Comparison of ENCODE assay signal across 1 cellular context in genomic region chr15:60374628-60375081, GRCh38.
TF ChIP-seq lines count a peak whose summit lies in the region.

No MANE protein-coding gene starts in this region.

TF ChIP-seq in HepG2, 621 proteins besides CTCF, POLR2A, EP300 and RAD21 (continued from another document and continues in another):
- TF ChIP-seq, protein P1, sequence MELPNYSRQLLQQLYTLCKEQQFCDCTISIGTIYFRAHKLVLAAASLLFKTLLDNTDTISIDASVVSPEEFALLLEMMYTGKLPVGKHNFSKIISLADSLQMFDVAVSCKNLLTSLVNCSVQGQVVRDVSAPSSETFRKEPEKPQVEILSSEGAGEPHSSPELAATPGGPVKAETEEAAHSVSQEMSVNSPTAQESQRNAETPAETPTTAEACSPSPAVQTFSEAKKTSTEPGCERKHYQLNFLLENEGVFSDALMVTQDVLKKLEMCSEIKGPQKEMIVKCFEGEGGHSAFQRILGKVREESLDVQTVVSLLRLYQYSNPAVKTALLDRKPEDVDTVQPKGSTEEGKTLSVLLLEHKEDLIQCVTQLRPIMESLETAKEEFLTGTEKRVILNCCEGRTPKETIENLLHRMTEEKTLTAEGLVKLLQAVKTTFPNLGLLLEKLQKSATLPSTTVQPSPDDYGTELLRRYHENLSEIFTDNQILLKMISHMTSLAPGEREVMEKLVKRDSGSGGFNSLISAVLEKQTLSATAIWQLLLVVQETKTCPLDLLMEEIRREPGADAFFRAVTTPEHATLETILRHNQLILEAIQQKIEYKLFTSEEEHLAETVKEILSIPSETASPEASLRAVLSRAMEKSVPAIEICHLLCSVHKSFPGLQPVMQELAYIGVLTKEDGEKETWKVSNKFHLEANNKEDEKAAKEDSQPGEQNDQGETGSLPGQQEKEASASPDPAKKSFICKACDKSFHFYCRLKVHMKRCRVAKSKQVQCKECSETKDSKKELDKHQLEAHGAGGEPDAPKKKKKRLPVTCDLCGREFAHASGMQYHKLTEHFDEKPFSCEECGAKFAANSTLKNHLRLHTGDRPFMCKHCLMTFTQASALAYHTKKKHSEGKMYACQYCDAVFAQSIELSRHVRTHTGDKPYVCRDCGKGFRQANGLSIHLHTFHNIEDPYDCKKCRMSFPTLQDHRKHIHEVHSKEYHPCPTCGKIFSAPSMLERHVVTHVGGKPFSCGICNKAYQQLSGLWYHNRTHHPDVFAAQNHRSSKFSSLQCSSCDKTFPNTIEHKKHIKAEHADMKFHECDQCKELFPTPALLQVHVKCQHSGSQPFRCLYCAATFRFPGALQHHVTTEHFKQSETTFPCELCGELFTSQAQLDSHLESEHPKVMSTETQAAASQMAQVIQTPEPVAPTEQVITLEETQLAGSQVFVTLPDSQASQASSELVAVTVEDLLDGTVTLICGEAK (IDR thresholded peaks at IDR 0.05): no peak
- TF ChIP-seq, protein P1 (CRISPR knock-in tag; IDR thresholded peaks at IDR 0.05): peak; percentile 47; the same call in 1 of the 2 replicates
- TF ChIP-seq GFI1 (CRISPR knock-in tag; IDR thresholded peaks at IDR 0.05; ENCODE audit: borderline replicate concordance) (peak; percentile 100), TBP (CRISPR knock-in tag; IDR thresholded peaks at IDR 0.05) (no peak), CREB1 (IDR thresholded peaks at IDR 0.05) (peak; percentile 47), CREB1 (CRISPR knock-in tag; IDR thresholded peaks at IDR 0.05) (peak; percentile 78), ZEB1 (IDR thresholded peaks at IDR 0.05; ENCODE audit: insufficient replicate concordance, low read depth) (peak; percentile 72), ZNF816 (CRISPR knock-in tag; IDR thresholded peaks at IDR 0.05; ENCODE audit: borderline replicate concordance) (peak; percentile 57; the same call in 1 of the 2 replicates), ZNF292 (CRISPR knock-in tag; IDR thresholded peaks at IDR 0.05; ENCODE audit: borderline replicate concordance, low read depth) (peak; percentile 96; the same call in 1 of the 2 replicates), ARID3A (IDR thresholded peaks at IDR 0.05; ENCODE audit: low read depth, low read length) (peak; percentile 82), MEIS1 (CRISPR knock-in tag; IDR thresholded peaks at IDR 0.05; ENCODE audit: borderline replicate concordance) (peak; percentile 70; the same call in 1 of the 2 replicates), ISL2 (CRISPR knock-in tag; IDR thresholded peaks at IDR 0.05) (peak; percentile 66), TARDBP (CRISPR knock-in tag; IDR thresholded peaks at IDR 0.05) (peak; percentile 55; the same call in 1 of the 2 replicates), ARNTL (CRISPR knock-in tag; IDR thresholded peaks at IDR 0.05) (no peak), ZNF12 (CRISPR knock-in tag; IDR thresholded peaks at IDR 0.05) (peak; percentile 88), MAFK (conservative IDR thresholded peaks at IDR 0.05 in 1 of 2, IDR thresholded peaks at IDR 0.05 in 1 of 2; ENCODE audit: low read length in 2 of 2) (peak; percentile 59 to 85), PPARG (CRISPR knock-in tag; conservative IDR thresholded peaks at IDR 0.05) (peak; percentile 67), RERE (CRISPR knock-in tag; IDR thresholded peaks at IDR 0.05; ENCODE audit: low read depth) (peak; percentile 83; the same call in 1 of the 2 replicates), NCOA2 (CRISPR knock-in tag; IDR thresholded peaks at IDR 0.05) (peak; percentile 85), HMG20A (CRISPR knock-in tag; IDR thresholded peaks at IDR 0.05; ENCODE audit: borderline replicate concordance) (peak; percentile 96; the same call in 1 of the 2 replicates), MNT (IDR thresholded peaks at IDR 0.05) (no peak), FOXK1 (CRISPR knock-in tag; IDR thresholded peaks at IDR 0.05; ENCODE audit: borderline replicate concordance, low read depth) (peak; percentile 69; the same call in 1 of the 2 replicates), NBN (conservative IDR thresholded peaks at IDR 0.05) (no peak)
- TF ChIP-seq, protein P2, sequence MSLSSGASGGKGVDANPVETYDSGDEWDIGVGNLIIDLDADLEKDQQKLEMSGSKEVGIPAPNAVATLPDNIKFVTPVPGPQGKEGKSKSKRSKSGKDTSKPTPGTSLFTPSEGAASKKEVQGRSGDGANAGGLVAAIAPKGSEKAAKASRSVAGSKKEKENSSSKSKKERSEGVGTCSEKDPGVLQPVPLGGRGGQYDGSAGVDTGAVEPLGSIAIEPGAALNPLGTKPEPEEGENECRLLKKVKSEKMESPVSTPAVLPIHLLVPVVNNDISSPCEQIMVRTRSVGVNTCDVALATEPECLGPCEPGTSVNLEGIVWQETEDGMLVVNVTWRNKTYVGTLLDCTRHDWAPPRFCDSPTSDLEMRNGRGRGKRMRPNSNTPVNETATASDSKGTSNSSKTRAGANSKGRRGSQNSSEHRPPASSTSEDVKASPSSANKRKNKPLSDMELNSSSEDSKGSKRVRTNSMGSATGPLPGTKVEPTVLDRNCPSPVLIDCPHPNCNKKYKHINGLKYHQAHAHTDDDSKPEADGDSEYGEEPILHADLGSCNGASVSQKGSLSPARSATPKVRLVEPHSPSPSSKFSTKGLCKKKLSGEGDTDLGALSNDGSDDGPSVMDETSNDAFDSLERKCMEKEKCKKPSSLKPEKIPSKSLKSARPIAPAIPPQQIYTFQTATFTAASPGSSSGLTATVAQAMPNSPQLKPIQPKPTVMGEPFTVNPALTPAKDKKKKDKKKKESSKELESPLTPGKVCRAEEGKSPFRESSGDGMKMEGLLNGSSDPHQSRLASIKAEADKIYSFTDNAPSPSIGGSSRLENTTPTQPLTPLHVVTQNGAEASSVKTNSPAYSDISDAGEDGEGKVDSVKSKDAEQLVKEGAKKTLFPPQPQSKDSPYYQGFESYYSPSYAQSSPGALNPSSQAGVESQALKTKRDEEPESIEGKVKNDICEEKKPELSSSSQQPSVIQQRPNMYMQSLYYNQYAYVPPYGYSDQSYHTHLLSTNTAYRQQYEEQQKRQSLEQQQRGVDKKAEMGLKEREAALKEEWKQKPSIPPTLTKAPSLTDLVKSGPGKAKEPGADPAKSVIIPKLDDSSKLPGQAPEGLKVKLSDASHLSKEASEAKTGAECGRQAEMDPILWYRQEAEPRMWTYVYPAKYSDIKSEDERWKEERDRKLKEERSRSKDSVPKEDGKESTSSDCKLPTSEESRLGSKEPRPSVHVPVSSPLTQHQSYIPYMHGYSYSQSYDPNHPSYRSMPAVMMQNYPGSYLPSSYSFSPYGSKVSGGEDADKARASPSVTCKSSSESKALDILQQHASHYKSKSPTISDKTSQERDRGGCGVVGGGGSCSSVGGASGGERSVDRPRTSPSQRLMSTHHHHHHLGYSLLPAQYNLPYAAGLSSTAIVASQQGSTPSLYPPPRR (CRISPR knock-in tag; IDR thresholded peaks at IDR 0.05; ENCODE audit: borderline replicate concordance): peak; percentile 87
- TF ChIP-seq, protein P3, sequence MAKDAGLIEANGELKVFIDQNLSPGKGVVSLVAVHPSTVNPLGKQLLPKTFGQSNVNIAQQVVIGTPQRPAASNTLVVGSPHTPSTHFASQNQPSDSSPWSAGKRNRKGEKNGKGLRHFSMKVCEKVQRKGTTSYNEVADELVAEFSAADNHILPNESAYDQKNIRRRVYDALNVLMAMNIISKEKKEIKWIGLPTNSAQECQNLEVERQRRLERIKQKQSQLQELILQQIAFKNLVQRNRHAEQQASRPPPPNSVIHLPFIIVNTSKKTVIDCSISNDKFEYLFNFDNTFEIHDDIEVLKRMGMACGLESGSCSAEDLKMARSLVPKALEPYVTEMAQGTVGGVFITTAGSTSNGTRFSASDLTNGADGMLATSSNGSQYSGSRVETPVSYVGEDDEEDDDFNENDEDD (CRISPR knock-in tag; IDR thresholded peaks at IDR 0.05; ENCODE audit: borderline replicate concordance): peak; percentile 28; the same call in 1 of the 2 replicates
- TF ChIP-seq, protein P4, sequence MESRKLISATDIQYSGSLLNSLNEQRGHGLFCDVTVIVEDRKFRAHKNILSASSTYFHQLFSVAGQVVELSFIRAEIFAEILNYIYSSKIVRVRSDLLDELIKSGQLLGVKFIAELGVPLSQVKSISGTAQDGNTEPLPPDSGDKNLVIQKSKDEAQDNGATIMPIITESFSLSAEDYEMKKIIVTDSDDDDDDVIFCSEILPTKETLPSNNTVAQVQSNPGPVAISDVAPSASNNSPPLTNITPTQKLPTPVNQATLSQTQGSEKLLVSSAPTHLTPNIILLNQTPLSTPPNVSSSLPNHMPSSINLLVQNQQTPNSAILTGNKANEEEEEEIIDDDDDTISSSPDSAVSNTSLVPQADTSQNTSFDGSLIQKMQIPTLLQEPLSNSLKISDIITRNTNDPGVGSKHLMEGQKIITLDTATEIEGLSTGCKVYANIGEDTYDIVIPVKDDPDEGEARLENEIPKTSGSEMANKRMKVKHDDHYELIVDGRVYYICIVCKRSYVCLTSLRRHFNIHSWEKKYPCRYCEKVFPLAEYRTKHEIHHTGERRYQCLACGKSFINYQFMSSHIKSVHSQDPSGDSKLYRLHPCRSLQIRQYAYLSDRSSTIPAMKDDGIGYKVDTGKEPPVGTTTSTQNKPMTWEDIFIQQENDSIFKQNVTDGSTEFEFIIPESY (CRISPR knock-in tag; IDR thresholded peaks at IDR 0.05): peak; percentile 44; the same call in 1 of the 2 replicates
